In the genomic region with DNA sequence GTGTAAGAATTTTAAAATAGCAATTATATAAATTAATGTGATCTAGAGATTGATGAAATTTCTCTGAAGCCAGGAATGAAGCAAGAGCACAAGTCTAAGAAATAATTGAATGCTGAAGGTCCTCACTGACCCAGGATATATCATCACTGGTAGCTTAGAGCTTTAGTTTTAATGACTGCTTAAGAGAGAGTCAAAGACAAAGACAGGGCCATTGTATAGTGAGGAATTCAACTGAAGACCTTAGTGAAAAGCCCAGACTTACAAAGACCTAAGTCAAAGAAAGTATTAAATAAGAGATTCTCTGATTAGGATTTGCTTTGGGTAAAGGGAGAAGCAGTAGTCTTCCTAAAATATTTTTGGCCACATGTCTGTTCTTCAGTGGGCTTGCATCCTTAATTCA, we compare ENCODE assay signal across 37 cellular contexts. TPM values are rescaled to one million over a fixed set of nuclear protein-coding genes. Genes with fewer than 3 reads are reported as not detected.
"Had no signal": no experiment of that assay in that cellular context is flagged by ENCODE, and none has a peak within 500 bp of the region (broad histone marks: within the 10 kb centered on the region; RNA-seq: fewer than 3 reads in every experiment).

No MANE protein-coding gene starts in this region.

- H3K36me3 Mint-ChIP-seq: activated naive CD4-positive, alpha-beta T cell treated with anti-CD3 and anti-CD28 coated beads, Interleukin-2, amount 10 ng/mL, durations not matched to agents 7 days and 5 days; activated naive CD4-positive, alpha-beta T cell treated with anti-CD3 and anti-CD28 coated beads, Interleukin-2, amount 50 U/mL, for 24 hours; activated naive CD8-positive, alpha-beta T cell; activated naive CD8-positive, alpha-beta T cell treated with anti-CD3 and anti-CD28 coated beads, Interleukin-2, amount 10 ng/mL, durations not matched to agents 7 days and 5 days; brain had no signal

- H3K4me1 Mint-ChIP-seq: activated CD4-positive, alpha-beta memory T cell treated with anti-CD3 and anti-CD28 coated beads, Interleukin-2, amount 10 ng/mL, durations not matched to agents 7 days and 5 days; activated CD4-positive, alpha-beta T cell treated with anti-CD3 and anti-CD28 coated beads for 36 hours; activated CD4-positive, alpha-beta T cell treated with anti-CD3 and anti-CD28 coated beads, Interleukin-2, amount 10 ng/mL, durations not matched to agents 7 days and 5 days; activated CD8-positive, alpha-beta memory T cell treated with anti-CD3 and anti-CD28 coated beads, Interleukin-2, amount 10 ng/mL, durations not matched to agents 7 days and 5 days; activated naive CD4-positive, alpha-beta T cell treated with anti-CD3 and anti-CD28 coated beads, Interleukin-2, amount 10 ng/mL, durations not matched to agents 7 days and 5 days; activated naive CD4-positive, alpha-beta T cell treated with anti-CD3 and anti-CD28 coated beads, Interleukin-2, amount 50 U/mL, for 24 hours; activated naive CD8-positive, alpha-beta T cell treated with anti-CD3 and anti-CD28 coated beads, Interleukin-2, amount 10 ng/mL, durations not matched to agents 7 days and 5 days; activated naive CD8-positive, alpha-beta T cell treated with anti-CD3 and anti-CD28 coated beads, Interleukin-2, amount 50 U/mL, for 24 hours; central memory CD8-positive, alpha-beta T cell had no signal

- H3K36me3 ChIP-seq: ascending aorta, cardiac muscle cell had no signal

- ATAC-seq: activated CD4-positive, alpha-beta T cell treated with anti-CD3 and anti-CD28 coated beads for 36 hours; activated CD4-positive, CD25-positive, alpha-beta regulatory T cell treated with anti-CD3 and anti-CD28 coated beads, Interleukin-2, amount 50 U/mL, for 24 hours; activated CD8-positive, alpha-beta memory T cell treated with anti-CD3 and anti-CD28 coated beads, Interleukin-2, amount 10 ng/mL, durations not matched to agents 7 days and 5 days; activated CD8-positive, alpha-beta T cell treated with anti-CD3 and anti-CD28 coated beads, Interleukin-2, amount 10 ng/mL, durations not matched to agents 7 days and 5 days; activated naive CD8-positive, alpha-beta T cell treated with anti-CD3 and anti-CD28 coated beads, Interleukin-2, amount 50 U/mL, for 24 hours had no signal

- H3K4me3 Mint-ChIP-seq: activated CD4-positive, alpha-beta memory T cell treated with anti-CD3 and anti-CD28 coated beads, Interleukin-2, amount 10 ng/mL, durations not matched to agents 7 days and 5 days; activated CD4-positive, alpha-beta T cell treated with anti-CD3 and anti-CD28 coated beads for 36 hours; activated CD4-positive, alpha-beta T cell treated with anti-CD3 and anti-CD28 coated beads, Interleukin-2, amount 10 ng/mL, durations not matched to agents 7 days and 5 days; activated CD8-positive, alpha-beta memory T cell treated with anti-CD3 and anti-CD28 coated beads, Interleukin-2, amount 10 ng/mL, durations not matched to agents 7 days and 5 days; activated CD8-positive, alpha-beta T cell treated with anti-CD3 and anti-CD28 coated beads, Interleukin-2, amount 10 ng/mL, durations not matched to agents 7 days and 5 days; activated naive CD4-positive, alpha-beta T cell treated with anti-CD3 and anti-CD28 coated beads, Interleukin-2, amount 10 ng/mL, durations not matched to agents 7 days and 5 days; activated naive CD4-positive, alpha-beta T cell treated with anti-CD3 and anti-CD28 coated beads, Interleukin-2, amount 50 U/mL, for 24 hours; activated naive CD8-positive, alpha-beta T cell; activated naive CD8-positive, alpha-beta T cell treated with anti-CD3 and anti-CD28 coated beads, Interleukin-2, amount 10 ng/mL, durations not matched to agents 7 days and 5 days; activated naive CD8-positive, alpha-beta T cell treated with anti-CD3 and anti-CD28 coated beads, Interleukin-2, amount 50 U/mL, for 24 hours; activated T-cell treated with anti-CD3 and anti-CD28 coated beads, Interleukin-2, amount 50 U/mL, for 24 hours; brain; central memory CD8-positive, alpha-beta T cell; T-helper 1 cell treated with Interleukin-12 subunit alpha and Interleukin-12 subunit beta and Interleukin-4 antibody, amounts not matched to agents 30 μg/mL and 1 μg/mL, for 36 hours; T-helper 2 cell treated with Interferon-gamma antibody and Interleukin-4, amounts not matched to agents 5 μg/mL and 100 μg/mL, for 36 hours had no signal

- H3K9me3 ChIP-seq: ascending aorta had no signal

- H3K27me3 ChIP-seq: ascending aorta, cardiac muscle cell had no signal

- H3K4me3 ChIP-seq: ascending aorta, cardiac muscle cell had no signal

- H3K27ac ChIP-seq: ascending aorta, cardiac muscle cell, VCaP had no signal

- H3K9me3 Mint-ChIP-seq: activated CD4-positive, alpha-beta memory T cell treated with anti-CD3 and anti-CD28 coated beads, Interleukin-2, amount 10 ng/mL, durations not matched to agents 7 days and 5 days; activated CD4-positive, alpha-beta T cell treated with anti-CD3 and anti-CD28 coated beads, Interleukin-2, amount 10 ng/mL, durations not matched to agents 7 days and 5 days; activated naive CD4-positive, alpha-beta T cell treated with anti-CD3 and anti-CD28 coated beads, Interleukin-2, amount 10 ng/mL, durations not matched to agents 7 days and 5 days; activated naive CD4-positive, alpha-beta T cell treated with anti-CD3 and anti-CD28 coated beads, Interleukin-2, amount 50 U/mL, for 24 hours; activated naive CD8-positive, alpha-beta T cell treated with anti-CD3 and anti-CD28 coated beads, Interleukin-2, amount 10 ng/mL, durations not matched to agents 7 days and 5 days; activated naive CD8-positive, alpha-beta T cell treated with anti-CD3 and anti-CD28 coated beads, Interleukin-2, amount 50 U/mL, for 24 hours; activated T-cell treated with anti-CD3 and anti-CD28 coated beads, Interleukin-2, amount 50 U/mL, for 24 hours; activated T-helper 2 cell treated with anti-CD3 and anti-CD28 coated beads, Interferon-gamma antibody, Interleukin-2, Interleukin-4, amounts not matched to agents 10 μg/mL and 5 μg/mL and 100 μg/mL, durations not matched to agents 14 hours and 24 hours and 36 hours; brain; central memory CD8-positive, alpha-beta T cell; T-helper 1 cell treated with Interleukin-12 subunit alpha and Interleukin-12 subunit beta and Interleukin-4 antibody, amounts not matched to agents 30 μg/mL and 1 μg/mL, for 36 hours; T-helper 2 cell treated with Interferon-gamma antibody and Interleukin-4, amounts not matched to agents 5 μg/mL and 100 μg/mL, for 36 hours had no signal

- DNase-seq: activated CD4-positive, alpha-beta memory T cell treated with anti-CD3 and anti-CD28 coated beads, Interleukin-2, amount 10 ng/mL, durations not matched to agents 7 days and 5 days; activated CD4-positive, alpha-beta T cell treated with anti-CD3 and anti-CD28 coated beads for 1 hour; activated CD4-positive, alpha-beta T cell treated with anti-CD3 and anti-CD28 coated beads for 36 hours; activated CD4-positive, alpha-beta T cell treated with anti-CD3 and anti-CD28 coated beads for 48 hours; activated CD4-positive, alpha-beta T cell treated with anti-CD3 and anti-CD28 coated beads, Interleukin-2, amount 10 ng/mL, durations not matched to agents 7 days and 5 days; activated CD4-positive, alpha-beta T cell treated with anti-CD3 and anti-CD28 coated beads, Interleukin-2, amount 50 U/mL, for 48 hours; activated CD4-positive, CD25-positive, alpha-beta regulatory T cell; activated CD8-positive, alpha-beta memory T cell treated with anti-CD3 and anti-CD28 coated beads for 24 hours; activated CD8-positive, alpha-beta memory T cell treated with anti-CD3 and anti-CD28 coated beads, Interleukin-2, amount 10 ng/mL, durations not matched to agents 7 days and 5 days; activated CD8-positive, alpha-beta memory T cell treated with anti-CD3 and anti-CD28 coated beads, Interleukin-2, amount 50 U/mL, for 48 hours; activated CD8-positive, alpha-beta T cell treated with anti-CD3 and anti-CD28 coated beads, Interleukin-2, amount 10 ng/mL, durations not matched to agents 7 days and 5 days; activated effector memory CD4-positive, alpha-beta T cell treated with Interleukin-2 at 50 U/mL for 16 hours; activated gamma-delta T cell; activated naive CD4-positive, alpha-beta T cell treated with anti-CD3 and anti-CD28 coated beads, Interleukin-2, amount 10 ng/mL, durations not matched to agents 7 days and 5 days; activated naive CD4-positive, alpha-beta T cell treated with Interleukin-2 at 50 U/mL for 16 hours; activated naive CD8-positive, alpha-beta T cell treated with anti-CD3 and anti-CD28 coated beads, Interleukin-2, amount 10 ng/mL, durations not matched to agents 7 days and 5 days; activated naive CD8-positive, alpha-beta T cell treated with anti-CD3 and anti-CD28 coated beads, Interleukin-2, amount 50 U/mL, for 24 hours; activated T-cell treated with anti-CD3 and anti-CD28 coated beads, Interleukin-2, amount 50 U/mL, for 24 hours; activated T-cell treated with anti-CD3 and anti-CD28 coated beads, Interleukin-2, amount 50 U/mL, for 48 hours; amygdala; anterior cingulate cortex; caudate nucleus; cerebellar nuclear complex; T-helper 1 cell; T-helper 2 cell; T-helper 9 cell had no signal

- H3K27me3 Mint-ChIP-seq: activated naive CD4-positive, alpha-beta T cell treated with anti-CD3 and anti-CD28 coated beads, Interleukin-2, amount 10 ng/mL, durations not matched to agents 7 days and 5 days; brain had no signal

- H3K4me1 ChIP-seq: ascending aorta had no signal

- H3K27ac Mint-ChIP-seq: activated CD4-positive, alpha-beta memory T cell treated with anti-CD3 and anti-CD28 coated beads, Interleukin-2, amount 10 ng/mL, durations not matched to agents 7 days and 5 days; activated CD4-positive, alpha-beta T cell treated with anti-CD3 and anti-CD28 coated beads for 36 hours; activated CD4-positive, alpha-beta T cell treated with anti-CD3 and anti-CD28 coated beads, Interleukin-2, amount 10 ng/mL, durations not matched to agents 7 days and 5 days; activated CD8-positive, alpha-beta memory T cell treated with anti-CD3 and anti-CD28 coated beads, Interleukin-2, amount 10 ng/mL, durations not matched to agents 7 days and 5 days; activated CD8-positive, alpha-beta T cell treated with anti-CD3 and anti-CD28 coated beads, Interleukin-2, amount 10 ng/mL, durations not matched to agents 7 days and 5 days; activated naive CD4-positive, alpha-beta T cell treated with anti-CD3 and anti-CD28 coated beads, Interleukin-2, amount 10 ng/mL, durations not matched to agents 7 days and 5 days; activated naive CD4-positive, alpha-beta T cell treated with anti-CD3 and anti-CD28 coated beads, Interleukin-2, amount 50 U/mL, for 24 hours; activated naive CD8-positive, alpha-beta T cell; activated naive CD8-positive, alpha-beta T cell treated with anti-CD3 and anti-CD28 coated beads, Interleukin-2, amount 10 ng/mL, durations not matched to agents 7 days and 5 days; activated naive CD8-positive, alpha-beta T cell treated with anti-CD3 and anti-CD28 coated beads, Interleukin-2, amount 50 U/mL, for 24 hours; activated T-cell treated with anti-CD3 and anti-CD28 coated beads, Interleukin-2, amount 50 U/mL, for 24 hours; activated T-helper 2 cell treated with anti-CD3 and anti-CD28 coated beads, Interferon-gamma antibody, Interleukin-2, Interleukin-4, amounts not matched to agents 10 μg/mL and 5 μg/mL and 100 μg/mL, durations not matched to agents 14 hours and 24 hours and 36 hours; brain; T-helper 1 cell treated with Interleukin-12 subunit alpha and Interleukin-12 subunit beta and Interleukin-4 antibody, amounts not matched to agents 30 μg/mL and 1 μg/mL, for 36 hours; T-helper 2 cell treated with Interferon-gamma antibody and Interleukin-4, amounts not matched to agents 5 μg/mL and 100 μg/mL, for 36 hours had no signal

RNA-seq across cellular contexts. Expression of a gene that starts 26.0 kb away (rescaled TPM):
- total RNA-seq: cardiac muscle cell had no signal
- polyA plus RNA-seq: cardiac muscle cell had no signal
